Comparison of ENCODE assay signal across 8 cellular contexts in genomic region chr22:31945478-31945815, GRCh38. TPM values are rescaled to one million over a fixed set of nuclear protein-coding genes. Genes with fewer than 3 reads are reported as not detected.
DNase-seq lines count a peak whose midpoint lies in the region; ATAC-seq and TF ChIP-seq lines count a peak whose summit lies in the region.

No MANE protein-coding gene starts in this region.

- H3K27ac ChIP-seq in osteoblast (ENCODE audit: low read depth, low read length), result peak overlapping the region; percentile 61

- H3K36me3 ChIP-seq in Caco-2 (ENCODE audit: control insufficient read depth, insufficient read depth, low read length), result peaks cover 2% of the 10 kb centered on the region; the same call in 1 of the 2 replicates
- H3K36me3 ChIP-seq in Loucy (ENCODE audit: insufficient read depth, low read length), result peaks cover 21% of the 10 kb centered on the region; the same call in 1 of the 2 replicates
- H3K36me3 ChIP-seq in endocrine pancreas (ENCODE audit: control insufficient read depth, insufficient read depth, low read length), result no peaks in the 10 kb centered on the region
- H3K36me3 ChIP-seq in osteoblast (ENCODE audit: insufficient read depth, low read length), result peaks cover 18% of the 10 kb centered on the region

- H3K9ac ChIP-seq in Loucy (ENCODE audit: low read depth, low read length, poor library complexity, severe bottlenecking) (peak overlapping the region; percentile 97), endocrine pancreas (ENCODE audit: control insufficient read depth, insufficient read depth, low read length) (peak overlapping the region; percentile 94)

- no peaks in the 10 kb centered on the region for H3K9me3 Mint-ChIP-seq in Caco-2 (ENCODE audit: unreplicated experiment)

- H3K27me3 Mint-ChIP-seq in Caco-2 (ENCODE audit: insufficient read depth, unreplicated experiment), result no peaks in the 10 kb centered on the region

- peaks cover 51% of the 10 kb centered on the region for H4K20me1 ChIP-seq in Loucy (ENCODE audit: insufficient read depth, low read length, poor library complexity, severe bottlenecking)
- peaks cover 32% of the 10 kb centered on the region for H4K20me1 ChIP-seq in osteoblast (ENCODE audit: insufficient read depth, low read length)

- H3K36me3 Mint-ChIP-seq in Caco-2 (ENCODE audit: insufficient read depth, unreplicated experiment), result peaks cover 43% of the 10 kb centered on the region

- BruUV-seq in Caco-2 (replicated peaks; lab: Mats Ljungman, UMichigan), result no TSS peak

- H3F3A ChIP-seq in Loucy (ENCODE audit: low read depth), result no peaks in the 10 kb centered on the region

- POLR2A ChIA-PET in Caco-2 (lab: Charles Lee), result no interaction called here

- H3K4me1 ChIP-seq in Caco-2, result peaks cover 9% of the 10 kb centered on the region; the same call in 1 of the 2 replicates
- peaks cover 44% of the 10 kb centered on the region for H3K4me1 ChIP-seq in Loucy (ENCODE audit: insufficient read depth, low read length, poor library complexity, severe bottlenecking)
- peaks cover 8% of the 10 kb centered on the region for H3K4me1 ChIP-seq in endocrine pancreas (ENCODE audit: control insufficient read depth, insufficient read depth, low read length)
- H3K4me1 ChIP-seq in osteoblast (ENCODE audit: insufficient read depth, low read length), result peaks cover 36% of the 10 kb centered on the region

- H3K27ac Mint-ChIP-seq in Caco-2 (ENCODE audit: unreplicated experiment), result no peak overlapping the region

- peak overlapping the region; percentile 88 for H3K4me3 ChIP-seq in Caco-2 (ENCODE audit: low read depth, low read length)
- H3K4me3 ChIP-seq in Loucy (ENCODE audit: low read length, poor library complexity, severe bottlenecking), result peak overlapping the region; percentile 95
- peak overlapping the region; percentile 89 for H3K4me3 ChIP-seq in endocrine pancreas (ENCODE audit: control insufficient read depth, insufficient read depth, low read length)
- H3K4me3 ChIP-seq in osteoblast (ENCODE audit: insufficient read depth, low read length), result peak overlapping the region; percentile 85

- no peaks in the 10 kb centered on the region for H3K27me3 ChIP-seq in Caco-2 (replicated peaks; ENCODE audit: control insufficient read depth, insufficient read depth, low read length)
- H3K27me3 ChIP-seq in Loucy (ENCODE audit: insufficient read depth, low read length, poor library complexity, severe bottlenecking), result no peaks in the 10 kb centered on the region
- no peaks in the 10 kb centered on the region for H3K27me3 ChIP-seq in endocrine pancreas (ENCODE audit: control insufficient read depth, insufficient read depth, low read length)
- no peaks in the 10 kb centered on the region for H3K27me3 ChIP-seq in osteoblast (ENCODE audit: insufficient read depth, low read length)

- no peak overlapping the region for H2AFZ ChIP-seq in Loucy (ENCODE audit: low read length)
- peak overlapping the region; percentile 40 for H2AFZ ChIP-seq in osteoblast (ENCODE audit: low read length)

- peak overlapping the region; percentile 90 for H3K4me2 ChIP-seq in Loucy (ENCODE audit: low read depth, low read length, poor library complexity, severe bottlenecking)
- H3K4me2 ChIP-seq in osteoblast (ENCODE audit: insufficient read depth, low read length), result peak overlapping the region; percentile 97

- DNase-seq in Caco-2 (no peak), osteoblast (ENCODE audit: insufficient read length, low spot score, missing footprints) (no peak)
- DNase-seq in stimulated activated CD4-positive, alpha-beta T cell treated with anti-CD3 and anti-CD28 coated beads, Interleukin-4, amount 100 ng/mL, for 24 hours, result no peak

- H3K4me1 Mint-ChIP-seq in Caco-2 (ENCODE audit: low read depth, unreplicated experiment), result no peaks in the 10 kb centered on the region

- H3K9me2 ChIP-seq in Loucy (replicated peaks; ENCODE audit: low read depth, low read length), result no peaks in the 10 kb centered on the region

- intact Hi-C loops in Caco-2 (cut with micrococcal nuclease; ENCODE audit: unreplicated experiment), result no loop called here

- TF ChIP-seq CTCF in Caco-2 (IDR thresholded peaks at IDR 0.05; ENCODE audit: insufficient read depth in 1 of 2, low read depth in 1 of 2, low read length in 1 of 2, severe bottlenecking in 1 of 2, unreplicated experiment in 1 of 2) (no peak), Loucy (conservative IDR thresholded peaks at IDR 0.05; ENCODE audit: low read length) (no peak), osteoblast (IDR thresholded peaks at IDR 0.05; ENCODE audit: extremely low read depth, low read depth, low read length) (no peak)

- H3K79me2 ChIP-seq in Loucy (ENCODE audit: insufficient read depth, low read length), result peaks cover 59% of the 10 kb centered on the region
- H3K79me2 ChIP-seq in osteoblast (ENCODE audit: insufficient read depth, low read length), result peaks cover 58% of the 10 kb centered on the region

- H3K4me3 Mint-ChIP-seq in Caco-2 (ENCODE audit: unreplicated experiment), result no peak overlapping the region

- CTCF ChIA-PET in Caco-2 (lab: Charles Lee), result interaction anchor here (0.6 to 0.9 kb wide), 3 partner anchors 30 to 315 kb away, joined by 3 to 6 read pairs (median 3); no protein-coding TSS in a partner anchor

- no peak for ATAC-seq in HG02610 (IDR thresholded peaks at IDR 0.05; ENCODE audit: unreplicated experiment)
- ATAC-seq in GM18868 (IDR thresholded peaks at IDR 0.05; ENCODE audit: unreplicated experiment), result no peak
- no peak for ATAC-seq in HG03135 (IDR thresholded peaks at IDR 0.05; ENCODE audit: unreplicated experiment)

- H3K9me3 ChIP-seq in Caco-2 (no peaks in the 10 kb centered on the region), Loucy (ENCODE audit: insufficient read depth, low read depth, low read length) (no peaks in the 10 kb centered on the region), endocrine pancreas (ENCODE audit: control insufficient read depth, low read length) (no peaks in the 10 kb centered on the region), osteoblast (ENCODE audit: low read depth, low read length) (no peaks in the 10 kb centered on the region)

RNA-seq across cellular contexts. Expression of gene YWHAH, which starts 1.1 kb away (rescaled TPM):
- total RNA-seq in Caco-2 (2022), result 128 and 135 TPM in 2 replicates
- total RNA-seq in osteoblast, result 146 and 151 TPM in 2 replicates
